28 cellular contexts compared by ENCODE assay signal in genomic region chr9:98831636-98832035, GRCh38. TPM values are rescaled to one million over a fixed set of nuclear protein-coding genes. Genes with fewer than 3 reads are reported as not detected.
DNase-seq lines count a peak whose midpoint lies in the region; ATAC-seq, FAIRE-seq and TF ChIP-seq lines count a peak whose summit lies in the region.
"Had no signal": no experiment of that assay in that cellular context is flagged by ENCODE, and none has a peak within 500 bp of the region (broad histone marks: within the 10 kb centered on the region; RNA-seq: fewer than 3 reads in every experiment).

No MANE protein-coding gene starts in this region.

- peak overlapping the region; percentile 98; the same call in 2 of the 3 replicates for H3K27ac ChIP-seq in K562 (ENCODE audit: extremely low read depth, low read depth, low read length)
- peak overlapping the region; percentile 73 for H3K27ac ChIP-seq in neutrophil
- no peak overlapping the region for H3K27ac ChIP-seq in adrenal gland
- H3K27ac ChIP-seq: 22Rv1, A549, BLaER1 had no signal

- no peak for TF ChIP-seq EP300 in K562 (IDR thresholded peaks at IDR 0.05; ENCODE audit: low read length)

- FAIRE-seq in K562 (lab: Jason Lieb, UNC) = no peak
- FAIRE-seq: A549, GM12878, GM12892, GM18507 had no signal

- H3K36me3 ChIP-seq in K562 (ENCODE audit: control insufficient read depth, insufficient read depth, low read length) = peaks cover 82% of the 10 kb centered on the region
- H3K36me3 ChIP-seq in neutrophil = no peaks in the 10 kb centered on the region
- H3K36me3 ChIP-seq in adrenal gland (replicated peaks in 1 of 2) = no peaks in the 10 kb centered on the region
- H3K36me3 ChIP-seq: BE2C had no signal

- H3K27me3 ChIP-seq in K562 (ENCODE audit: control insufficient read depth in 2 of 2, insufficient read depth in 2 of 2, low read length in 2 of 2) (no peaks in the 10 kb centered on the region), neutrophil (no peaks in the 10 kb centered on the region), adrenal gland (no peaks in the 10 kb centered on the region)
- H3K27me3 ChIP-seq: BE2C, BLaER1 had no signal

- 94% methylated on average over 15 of the region's 15 CpGs for WGBS in K562 (ENCODE audit: insufficient coverage, low coverage, missing lambda C conversion rate)
- WGBS in adrenal gland, 4 donors = 84 to 90% (median 86%) methylated on average over 6 to 15 of the region's 15 CpGs

- no peak for TF ChIP-seq RAD21 in K562 (CRISPR knock-in tag; conservative IDR thresholded peaks at IDR 0.05 in 1 of 2, IDR thresholded peaks at IDR 0.05 in 1 of 2)

- H3K9me1 ChIP-seq in K562 (ENCODE audit: control insufficient read depth, insufficient read depth, low read length) = no peaks in the 10 kb centered on the region

- no peaks in the 10 kb centered on the region for H4K20me1 ChIP-seq in K562 (replicated peaks; ENCODE audit: control insufficient read depth, insufficient read depth, low read length)
- H4K20me1 ChIP-seq: BLaER1 had no signal

- no peak for ATAC-seq in K562
- ATAC-seq in HG02981 (IDR thresholded peaks at IDR 0.05; ENCODE audit: unreplicated experiment) = no peak
- ATAC-seq in HG03280 (IDR thresholded peaks at IDR 0.05; ENCODE audit: unreplicated experiment) = no peak
- ATAC-seq: A549, GM12878 had no signal

- no peak overlapping the region for H3K4me2 ChIP-seq in K562 (ENCODE audit: insufficient read depth, low read length)
- H3K4me2 ChIP-seq: A549, BLaER1 had no signal

- BruUV-seq in K562 (replicated peaks; lab: Mats Ljungman, UMichigan) = no TSS peak

- H3K4me3 ChIP-seq in K562 (no peak overlapping the region), neutrophil (ENCODE audit: low read depth in 1 of 2, low read length in 1 of 2) (peak overlapping the region in 1 of 2 experiments; percentile 12), adrenal gland (no peak overlapping the region)
- H3K4me3 ChIP-seq: A549, BLaER1, GM12878 had no signal

- H3K4me1 ChIP-seq in K562 (replicated peaks in 1 of 2; ENCODE audit: control insufficient read depth in 2 of 2, insufficient read depth in 2 of 2, low read length in 2 of 2) (peaks cover 36 to 51% of the 10 kb centered on the region in 2 experiments), neutrophil (ENCODE audit: control insufficient read depth in 1 of 2, insufficient read depth in 1 of 2, low read depth in 1 of 2, low read length in 1 of 2) (peaks cover 37% of the 10 kb centered on the region in 2 experiments), adrenal gland (replicated peaks in 1 of 2) (peaks cover 0 to 5% of the 10 kb centered on the region in 2 donors)
- H3K4me1 ChIP-seq: A549, BE2C had no signal

- H2AFZ ChIP-seq in K562 (ENCODE audit: low read depth, low read length) = no peak overlapping the region

- no peaks in the 10 kb centered on the region for H3K9me3 ChIP-seq in K562 (replicated peaks; ENCODE audit: control insufficient read depth, insufficient read depth, low read depth, low read length)
- H3K9me3 ChIP-seq in neutrophil = no peaks in the 10 kb centered on the region
- no peaks in the 10 kb centered on the region for H3K9me3 ChIP-seq in adrenal gland (replicated peaks in 1 of 3)
- H3K9me3 ChIP-seq: A549, BE2C, BLaER1 had no signal

- in situ Hi-C loops in K562 (cut with MboI) = no loop called here

- CTCF ChIA-PET in K562 (lab: Yijun Ruan, JAX; ENCODE audit: low intra/inter-chr PET ratio) = no interaction called here

- peak overlapping the region in 1 of 2 experiments; percentile 50; a peak in 2 of 4 replicates for H3K9ac ChIP-seq in K562 (ENCODE audit: insufficient read depth in 1 of 2, low read depth in 2 of 2, low read length in 2 of 2)
- H3K9ac ChIP-seq: BLaER1 had no signal

- intact Hi-C loops in K562 (cut with micrococcal nuclease) (loop anchor here (5.0 kb wide), 1 partner anchor 34 kb away; the partner anchor contains the start of gene ANKS6), adrenal gland (cut with DNase I) (no loop called here)

- TF ChIP-seq CTCF in K562 (IDR thresholded peaks at IDR 0.05 in 2 of 3, conservative IDR thresholded peaks at IDR 0.05 in 1 of 3; ENCODE audit: insufficient read depth in 2 of 3, low read depth in 1 of 3, low read length in 3 of 3) (no peak), neutrophil (IDR thresholded peaks at IDR 0.05) (no peak), adrenal gland (IDR thresholded peaks at IDR 0.05) (no peak)

- TF ChIP-seq POLR2A in K562 (conservative IDR thresholded peaks at IDR 0.05) = no peak
- no peak for TF ChIP-seq POLR2A in adrenal gland (IDR thresholded peaks at IDR 0.05)

- DNase-seq in K562 (ENCODE audit: extremely low read depth in 1 of 4, low spot score in 3 of 4) (no peak), kidney glomerular epithelial cell (lab: John Stamatoyannopoulos, UW) (peak; percentile 0), retina (peak; percentile 46), AG08395 (ENCODE audit: low spot score) (no peak), adrenal gland (no peak)
- DNase-seq: BE2C; C1 segment of cervical spinal cord; CD4-positive, alpha-beta memory T cell; CD4-positive, CD25-positive, alpha-beta regulatory T cell; CD8-positive, alpha-beta memory T cell; COR-L47; DMS 273 treated with DMSO at 0.1 percent for 48 hours; DMS153; DMS53; DMS79; DND-41; EL; GDM1 had no signal

- peaks cover 20% of the 10 kb centered on the region; the same call in 2 of the 3 replicates for H3K79me2 ChIP-seq in K562 (ENCODE audit: control insufficient read depth, insufficient read depth, low read length)

- POLR2A ChIA-PET in K562 (lab: Yijun Ruan, JAX) = interaction anchor here (0.7 to 0.8 kb wide), 3 partner anchors 12 to 854 kb away, joined by 3 to 4 read pairs (median 3); no protein-coding TSS in a partner anchor

TF ChIP-seq in K562, 482 proteins besides CTCF, POLR2A, EP300 and RAD21:
- TF ChIP-seq FOXJ2 (tag; IDR thresholded peaks at IDR 0.05) (no peak), ADNP (tag; IDR thresholded peaks at IDR 0.05) (no peak), CXXC5 (CRISPR knock-in tag; IDR thresholded peaks at IDR 0.05) (0 out of 2 replicates have a peak, but pooled peaks have one; percentile 28), PHF20 (IDR thresholded peaks at IDR 0.05; ENCODE audit: partially characterized antibody) (no peak), PYGO2 (tag; IDR thresholded peaks at IDR 0.05) (no peak)

RNA-seq across cellular contexts. Expression of gene GALNT12, which starts 24.2 kb away (rescaled TPM):
- 99.2 and 173 TPM in 2 replicates for total RNA-seq in K562 (2011; cell fraction: chromatin; rRNA removed; ENCODE audit: low replicate concordance)
- 75.7 and 81.2 TPM in 2 replicates for total RNA-seq in K562 (2011; cell fraction: nucleolus; rRNA removed)
- total RNA-seq in K562 (2011; cell fraction: nucleoplasm; rRNA removed) = 101 and 122 TPM in 2 replicates
- total RNA-seq in K562 (2014; rRNA removed) = 36.3 and 39.1 TPM in 2 replicates
- 44.2 and 51.1 TPM in 2 replicates for total RNA-seq in K562 (2014; rRNA removed; fragmentation: Illumina TruSeq; extraction: Trizol)
- total RNA-seq in K562 (2015; rRNA removed; fragmentation: Illumina TruSeq; extraction: Trizol) = 43.6 and 46.8 TPM in 2 replicates
- total RNA-seq in K562 (2021) = 38.1 and 39.3 TPM in 2 replicates
- 82.9 and 86.6 TPM in 2 replicates for polyA plus RNA-seq in K562 (2011; rRNA removed)
- polyA plus RNA-seq in K562 (2011; cell fraction: cytosol; rRNA removed) = 28.4 and 41.1 TPM in 2 replicates
- 163 and 207 TPM in 2 replicates for polyA plus RNA-seq in K562 (2011; cell fraction: nucleus; rRNA removed)
- polyA plus RNA-seq in K562 (2012) = 37.8 and 58.5 TPM in 2 replicates
- polyA plus RNA-seq in K562 (2014; fragmentation: Illumina TruSeq; extraction: Trizol) = 42.4 and 45.3 TPM in 2 replicates
- polyA plus RNA-seq in K562 (2014; fragmentation: Nextera tagmentation; extraction: Ambion mirVana) = 10 to 100 TPM; 29.7 to 33.7 TPM
- 45.6 and 49.4 TPM in 2 replicates for polyA plus RNA-seq in K562 (2014; rRNA removed)
- polyA minus RNA-seq in K562 (2011; rRNA and poly(A)+ RNA removed) = 35.3 and 36.9 TPM in 2 replicates
- polyA minus RNA-seq in K562 (2011; cell fraction: cytosol; rRNA and poly(A)+ RNA removed) = 12.0 and 15.8 TPM in 2 replicates
- polyA minus RNA-seq in K562 (2011; cell fraction: nucleus; rRNA and poly(A)+ RNA removed) = 32.7 and 49.1 TPM in 2 replicates
- 1 to 10 TPM; 1.1 to 7.5 (median 4.2) TPM for total RNA-seq in adrenal gland
- 1 to 10 TPM; 1.7 to 7.2 (median 2.8) TPM for polyA plus RNA-seq in adrenal gland
- polyA plus RNA-seq: CD14-positive monocyte had no signal

RNA-seq across cellular contexts. Expression of gene ANKS6, which starts 35.3 kb away (rescaled TPM):
- 68.9 and 115 TPM in 2 replicates for total RNA-seq in K562 (2011; cell fraction: chromatin; rRNA removed; ENCODE audit: low replicate concordance)
- 69.9 and 73.9 TPM in 2 replicates for total RNA-seq in K562 (2011; cell fraction: nucleolus; rRNA removed)
- total RNA-seq in K562 (2011; cell fraction: nucleoplasm; rRNA removed) = 65.8 and 76.9 TPM in 2 replicates
- total RNA-seq in K562 (2014; rRNA removed) (46.3 and 64.7 TPM in 2 replicates), K562 (2014; rRNA removed; fragmentation: Illumina TruSeq; extraction: Trizol) (25.4 and 28.5 TPM in 2 replicates), K562 (2015; rRNA removed; fragmentation: Illumina TruSeq; extraction: Trizol) (30.1 and 31.9 TPM in 2 replicates), K562 (2021) (72.2 and 74.5 TPM in 2 replicates), adrenal gland (10 to 100 TPM in 7 of 8 donors, 1 to 10 TPM in 1; 8.1 to 28.4 (median 14.9) TPM)
- polyA plus RNA-seq in K562 (2011; rRNA removed) (46.5 and 50.7 TPM in 2 replicates), K562 (2014; fragmentation: Illumina TruSeq; extraction: Trizol) (36.9 and 41.8 TPM in 2 replicates), K562 (2014; fragmentation: Nextera tagmentation; extraction: Ambion mirVana) (10 to 100 TPM in 1 of 2 experiments, 1 to 10 TPM in 1; 9.9 to 11.8 TPM), K562 (2014; rRNA removed) (68.8 and 74.3 TPM in 2 replicates), adrenal gland (10 to 100 TPM in 2 of 3 donors, 1 to 10 TPM in 1; 4.3 to 18.3 (median 16.9) TPM)
- polyA plus RNA-seq in K562 (2011; cell fraction: cytosol; rRNA removed) = 43.5 and 86.7 TPM in 2 replicates
- polyA plus RNA-seq in K562 (2011; cell fraction: nucleus; rRNA removed) = 120 and 181 TPM in 2 replicates
- polyA plus RNA-seq in K562 (2012) = 43.7 and 44.2 TPM in 2 replicates
- polyA minus RNA-seq in K562 (2011; rRNA and poly(A)+ RNA removed) = 27.0 and 35.5 TPM in 2 replicates
- 29.9 and 31.2 TPM in 2 replicates for polyA minus RNA-seq in K562 (2011; cell fraction: cytosol; rRNA and poly(A)+ RNA removed)
- polyA minus RNA-seq in K562 (2011; cell fraction: nucleus; rRNA and poly(A)+ RNA removed) = 31.0 and 35.3 TPM in 2 replicates

Comparison
In these comparisons a context has a peak if more than half of its experiments do, and no peak if none do; other contexts are left out.
1. DNase-seq: peak in kidney glomerular epithelial cell (single experiment) and retina (single experiment); none in K562 (0 of 4), AG08395 (single experiment) and adrenal gland (0 of 7).
2. H3K27ac ChIP-seq: peak in K562 (single experiment) and neutrophil (single experiment); none in adrenal gland (0 of 5).
3. RNA of gene GALNT12, which starts 24.2 kb away (total RNA-seq): 36.3 to 173 TPM in K562; 1.1 to 7.5 TPM in adrenal gland; every median in the first group is over 4 times any median in the second.